In the genomic region with DNA sequence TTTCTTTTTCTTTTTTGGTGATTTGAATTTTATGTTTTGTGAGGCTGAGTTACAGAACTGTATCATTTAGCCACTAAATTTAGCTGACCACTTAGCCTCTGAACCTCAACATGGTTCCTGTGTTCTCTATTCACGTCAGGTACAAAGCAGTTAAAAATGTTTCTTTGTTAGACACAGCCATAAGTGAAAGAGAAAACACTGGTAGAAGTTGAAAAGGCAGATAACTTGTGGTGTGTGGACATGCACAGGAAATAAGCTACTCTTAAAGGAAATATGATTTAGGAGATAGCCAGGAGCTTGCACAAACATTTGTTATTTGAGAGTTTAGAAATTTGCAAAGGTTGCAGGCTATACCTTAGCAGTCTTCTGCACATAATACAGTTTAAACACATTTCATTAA, we compare ENCODE assay signal across 14 cellular contexts.
DNase-seq lines count a peak whose midpoint lies in the region; ATAC-seq and TF ChIP-seq lines count a peak whose summit lies in the region.
"Had no signal": no experiment of that assay in that cellular context is flagged by ENCODE, and none has a peak within 500 bp of the region (broad histone marks: within the 10 kb centered on the region; RNA-seq: fewer than 3 reads in every experiment).

No MANE protein-coding gene starts in this region.

- peak overlapping the region; percentile 90 for H3K27ac Mint-ChIP-seq in CD8-positive, alpha-beta T cell
- H3K27ac Mint-ChIP-seq in activated naive CD8-positive, alpha-beta T cell = peak overlapping the region; percentile 83
- no peak overlapping the region for H3K27ac Mint-ChIP-seq in stimulated activated naive B cell treated with anti-CD40 and anti-IgM and Interleukin-4, amounts not matched to agents 10 μg/mL and 1 μg/mL and 100 μg/mL, for 72 hours
- H3K27ac Mint-ChIP-seq: IgD-negative memory B cell, memory B cell had no signal

- CTCF ChIA-PET in CD8-positive, alpha-beta T cell (lab: Charles Lee) = interaction anchor here (0.6 to 2.4 kb wide), 5 partner anchors 19 to 185 kb away, joined by 3 to 13 read pairs (median 3); no protein-coding TSS in a partner anchor

- no peak overlapping the region for H3K27ac ChIP-seq in CD8-positive, alpha-beta T cell (ENCODE audit: low read depth, low read length)

- no peak for TF ChIP-seq CTCF in CD8-positive, alpha-beta T cell (IDR thresholded peaks at IDR 0.05)

- peaks cover 67% of the 10 kb centered on the region for H3K4me1 ChIP-seq in CD8-positive, alpha-beta T cell (ENCODE audit: insufficient read depth, low read length)

- H3K4me3 Mint-ChIP-seq in CD8-positive, alpha-beta T cell = peak overlapping the region; percentile 61
- H3K4me3 Mint-ChIP-seq in activated naive CD8-positive, alpha-beta T cell = peak overlapping the region; percentile 44
- no peak overlapping the region for H3K4me3 Mint-ChIP-seq in stimulated activated naive B cell treated with anti-CD40 and anti-IgM and Interleukin-4, amounts not matched to agents 10 μg/mL and 1 μg/mL and 100 μg/mL, for 72 hours
- H3K4me3 Mint-ChIP-seq: IgD-negative memory B cell, memory B cell had no signal

- no peak overlapping the region for H3K4me3 ChIP-seq in CD8-positive, alpha-beta T cell (ENCODE audit: low read depth, low read length)

- no peaks in the 10 kb centered on the region for H3K27me3 ChIP-seq in CD8-positive, alpha-beta T cell (ENCODE audit: insufficient read depth, low read length)

- no peaks in the 10 kb centered on the region for H3K36me3 Mint-ChIP-seq in CD8-positive, alpha-beta T cell
- no peaks in the 10 kb centered on the region for H3K36me3 Mint-ChIP-seq in activated naive CD8-positive, alpha-beta T cell
- no peaks in the 10 kb centered on the region for H3K36me3 Mint-ChIP-seq in stimulated activated naive B cell treated with anti-CD40 and anti-IgM and Interleukin-4, amounts not matched to agents 10 μg/mL and 1 μg/mL and 100 μg/mL, for 72 hours
- H3K36me3 Mint-ChIP-seq: IgD-negative memory B cell, memory B cell had no signal

- intact Hi-C loops in CD8-positive, alpha-beta T cell (cut with DNase I, micrococcal nuclease) = no loop called here

- POLR2A ChIA-PET in CD8-positive, alpha-beta T cell (lab: Charles Lee) = interaction anchor here (0.7 to 2.6 kb wide), 7 partner anchors 18 to 185 kb away, joined by 3 to 11 read pairs (median 4); partner anchors contain the start of gene RPS6KA3

- no peaks in the 10 kb centered on the region for H3K27me3 Mint-ChIP-seq in CD8-positive, alpha-beta T cell (ENCODE audit: low read depth)
- H3K27me3 Mint-ChIP-seq in activated naive CD8-positive, alpha-beta T cell = no peaks in the 10 kb centered on the region
- H3K27me3 Mint-ChIP-seq in stimulated activated naive B cell treated with anti-CD40 and anti-IgM and Interleukin-4, amounts not matched to agents 10 μg/mL and 1 μg/mL and 100 μg/mL, for 72 hours = peaks cover 0 to 7% of the 10 kb centered on the region in 2 donors
- H3K27me3 Mint-ChIP-seq: memory B cell had no signal

- no peaks in the 10 kb centered on the region for H3K36me3 ChIP-seq in CD8-positive, alpha-beta T cell (ENCODE audit: insufficient read depth, low read length)

- H3K9me3 ChIP-seq in CD8-positive, alpha-beta T cell (ENCODE audit: low read length) = no peaks in the 10 kb centered on the region

- H3K9me3 Mint-ChIP-seq in CD8-positive, alpha-beta T cell = no peaks in the 10 kb centered on the region
- no peaks in the 10 kb centered on the region for H3K9me3 Mint-ChIP-seq in activated naive CD8-positive, alpha-beta T cell (ENCODE audit: low read depth)
- no peaks in the 10 kb centered on the region for H3K9me3 Mint-ChIP-seq in stimulated activated naive B cell treated with anti-CD40 and anti-IgM and Interleukin-4, amounts not matched to agents 10 μg/mL and 1 μg/mL and 100 μg/mL, for 72 hours
- H3K9me3 Mint-ChIP-seq: IgD-negative memory B cell, memory B cell had no signal

- no peak for DNase-seq in CD8-positive, alpha-beta T cell
- no peak for DNase-seq in stimulated activated naive B cell treated with anti-CD40 and anti-IgM and Interleukin-4, amounts not matched to agents 10 μg/mL and 1 μg/mL and 100 μg/mL, for 72 hours
- no peak for DNase-seq in cerebellar nuclear complex (lab: John Stamatoyannopoulos, UW)
- no peak for DNase-seq in left lobe of liver (ENCODE audit: low spot score)
- DNase-seq: anterior cingulate cortex, H7, hypothalamus, NCI-H2081 had no signal

- H3K4me1 Mint-ChIP-seq in CD8-positive, alpha-beta T cell (ENCODE audit: low read depth) = peaks cover 84% of the 10 kb centered on the region
- H3K4me1 Mint-ChIP-seq in activated naive CD8-positive, alpha-beta T cell (ENCODE audit: low read depth) = peaks cover 78% of the 10 kb centered on the region
- H3K4me1 Mint-ChIP-seq in stimulated activated naive B cell treated with anti-CD40 and anti-IgM and Interleukin-4, amounts not matched to agents 10 μg/mL and 1 μg/mL and 100 μg/mL, for 72 hours = peaks cover 3 to 6% of the 10 kb centered on the region in 2 donors

- peak; percentile 64 for ATAC-seq in CD8-positive, alpha-beta T cell
- peak; percentile 49 for ATAC-seq in GM18870 (IDR thresholded peaks at IDR 0.05; ENCODE audit: unreplicated experiment)
- ATAC-seq in HG03108 (IDR thresholded peaks at IDR 0.05; ENCODE audit: unreplicated experiment) = peak; percentile 74
- ATAC-seq in stimulated activated naive B cell treated with anti-CD40 and anti-IgM and Interleukin-4, amounts not matched to agents 10 μg/mL and 1 μg/mL and 100 μg/mL, for 72 hours (replicated peaks) = no peak
- ATAC-seq in HG02763 (IDR thresholded peaks at IDR 0.05; ENCODE audit: unreplicated experiment) = no peak
- no peak for ATAC-seq in left lobe of liver

Comparison
In these comparisons a context has a peak if more than half of its experiments do, and no peak if none do; other contexts are left out.
1. ATAC-seq: peak in CD8-positive, alpha-beta T cell (single experiment), GM18870 (single experiment) and HG03108 (single experiment); none in stimulated activated naive B cell treated with anti-CD40 and anti-IgM and Interleukin-4, amounts not matched to agents 10 μg/mL and 1 μg/mL and 100 μg/mL, for 72 hours (0 of 2), HG02763 (single experiment) and left lobe of liver (single experiment).
2. H3K4me3 Mint-ChIP-seq: peak in CD8-positive, alpha-beta T cell (single experiment) and activated naive CD8-positive, alpha-beta T cell (single experiment); none in stimulated activated naive B cell treated with anti-CD40 and anti-IgM and Interleukin-4, amounts not matched to agents 10 μg/mL and 1 μg/mL and 100 μg/mL, for 72 hours (0 of 2).